Comparison of ENCODE assay signal across 8 cellular contexts in genomic region chr1:247210386-247211117, GRCh38. TPM values are rescaled to one million over a fixed set of nuclear protein-coding genes. Genes with fewer than 3 reads are reported as not detected.
A peak's percentile ranks its signal among the peaks of the same experiment; 100 is the strongest.
DNase-seq lines count a peak whose midpoint lies in the region; ATAC-seq and TF ChIP-seq lines count a peak whose summit lies in the region.

No MANE protein-coding gene starts in this region.

- H3K36me3 Mint-ChIP-seq in T-helper 1 cell treated with Interleukin-12 subunit alpha and Interleukin-12 subunit beta and Interleukin-4 antibody, amounts not matched to agents 30 μg/mL and 1 μg/mL, for 36 hours (ENCODE audit: low read depth): peaks cover 38% of the 10 kb centered on the region

- H3K36me3 ChIP-seq in right atrium auricular region (no peaks in the 10 kb centered on the region), psoas muscle (ENCODE audit: insufficient read depth in 1 of 2, low read depth in 1 of 2) (no peaks in the 10 kb centered on the region), uterus (no peaks in the 10 kb centered on the region)

- peaks cover 0 to 11% of the 10 kb centered on the region in 2 donors for H3K4me1 ChIP-seq in right atrium auricular region
- H3K4me1 ChIP-seq in psoas muscle: peaks cover 15% of the 10 kb centered on the region
- peaks cover 0 to 4% of the 10 kb centered on the region in 2 donors for H3K4me1 ChIP-seq in uterus

- H3K4me3 ChIP-seq in right atrium auricular region (peak overlapping the region; percentile 94 to 97), psoas muscle (peak overlapping the region; percentile 96), uterus (peak overlapping the region; percentile 92 to 94)

- WGBS in psoas muscle, 3 donors: 0% methylated on average over 48 to 49 of the region's 49 CpGs

- peak overlapping the region; percentile 94 for H3K27ac Mint-ChIP-seq in T-helper 1 cell treated with Interleukin-12 subunit alpha and Interleukin-12 subunit beta and Interleukin-4 antibody, amounts not matched to agents 30 μg/mL and 1 μg/mL, for 36 hours

- DNase-seq in NCI-H1694 (lab: John Stamatoyannopoulos, UW) (peak; percentile 94), amygdala (lab: John Stamatoyannopoulos, UW) (peak; percentile 72 to 98 (median 93)), right atrium auricular region (ENCODE audit: low spot score) (peak; percentile 98), psoas muscle (peak; percentile 98 to 99), uterus (peak; percentile 96)

- TF ChIP-seq CTCF in right atrium auricular region (IDR thresholded peaks at IDR 0.05) (no peak), psoas muscle (IDR thresholded peaks at IDR 0.05) (no peak), uterus (IDR thresholded peaks at IDR 0.05) (peak in 1 of 4 experiments; percentile 4)

- no peaks in the 10 kb centered on the region for H3K27me3 ChIP-seq in right atrium auricular region
- H3K27me3 ChIP-seq in psoas muscle (ENCODE audit: insufficient read depth in 3 of 3, low read length in 2 of 3): no peaks in the 10 kb centered on the region
- no peaks in the 10 kb centered on the region for H3K27me3 ChIP-seq in uterus

- peak; percentile 62 to 74 for TF ChIP-seq POLR2A in uterus (IDR thresholded peaks at IDR 0.05)

- intact Hi-C loops in psoas muscle (cut with DNase I): loop anchor here in 1 of 2 donors (5.0 kb wide), 2 partner anchors 103 to 122 kb away; partner anchors contain the start of gene ZNF496
- intact Hi-C loops in uterus (cut with DNase I; ENCODE audit: low total_unique reads): no loop called here

- peaks cover 20% of the 10 kb centered on the region for H3K9me3 Mint-ChIP-seq in T-helper 1 cell treated with Interleukin-12 subunit alpha and Interleukin-12 subunit beta and Interleukin-4 antibody, amounts not matched to agents 30 μg/mL and 1 μg/mL, for 36 hours

- ATAC-seq in GM18498 (IDR thresholded peaks at IDR 0.05; ENCODE audit: unreplicated experiment): peak; percentile 89
- ATAC-seq in HG02885 (IDR thresholded peaks at IDR 0.05; ENCODE audit: poor library complexity, unreplicated experiment): peak; percentile 91
- peak; percentile 100 for ATAC-seq in psoas muscle

- peaks cover 41% of the 10 kb centered on the region for H3K4me1 Mint-ChIP-seq in T-helper 1 cell treated with Interleukin-12 subunit alpha and Interleukin-12 subunit beta and Interleukin-4 antibody, amounts not matched to agents 30 μg/mL and 1 μg/mL, for 36 hours (ENCODE audit: low read depth)

- H3K9me3 ChIP-seq in right atrium auricular region (no peaks in the 10 kb centered on the region), psoas muscle (no peaks in the 10 kb centered on the region), uterus (no peaks in the 10 kb centered on the region)

- peak overlapping the region; percentile 92 for H3K4me3 Mint-ChIP-seq in T-helper 1 cell treated with Interleukin-12 subunit alpha and Interleukin-12 subunit beta and Interleukin-4 antibody, amounts not matched to agents 30 μg/mL and 1 μg/mL, for 36 hours

- peaks cover 5% of the 10 kb centered on the region for H3K27me3 Mint-ChIP-seq in T-helper 1 cell treated with Interleukin-12 subunit alpha and Interleukin-12 subunit beta and Interleukin-4 antibody, amounts not matched to agents 30 μg/mL and 1 μg/mL, for 36 hours (ENCODE audit: low read depth)

- peak overlapping the region; percentile 87 to 88 for H3K27ac ChIP-seq in right atrium auricular region
- H3K27ac ChIP-seq in psoas muscle: peak overlapping the region; percentile 87
- H3K27ac ChIP-seq in uterus: peak overlapping the region; percentile 84 to 85

RNA-seq across cellular contexts. Expression of gene ZNF124, which starts 38.7 kb away (rescaled TPM):
- total RNA-seq in right atrium auricular region: 10 to 100 TPM; 10.2 to 22.6 TPM
- 10 to 100 TPM in 1 of 4 donors, 1 to 10 TPM in 3; 6.8 to 10.9 (median 9.1) TPM for total RNA-seq in psoas muscle
- polyA plus RNA-seq in psoas muscle: 1 to 10 TPM; 1.1 to 3.8 (median 1.4) TPM
- 100 to 1,000 TPM in 3 of 4 donors, 10 to 100 TPM in 1; 64.8 to 184 (median 143) TPM for total RNA-seq in uterus

RNA-seq across cellular contexts. Expression of gene VN1R5, which starts 45.3 kb away (rescaled TPM):
- total RNA-seq in right atrium auricular region (not detected), psoas muscle (not detected), uterus (not detected)
- polyA plus RNA-seq in psoas muscle: not detected

Comparison
In these comparisons a context has a peak if more than half of its experiments do, and no peak if none do; other contexts are left out.
1. Peak in every context shown above with its lines: DNase-seq, ATAC-seq, H3K4me3 ChIP-seq and H3K27ac ChIP-seq.